In the genomic region with DNA sequence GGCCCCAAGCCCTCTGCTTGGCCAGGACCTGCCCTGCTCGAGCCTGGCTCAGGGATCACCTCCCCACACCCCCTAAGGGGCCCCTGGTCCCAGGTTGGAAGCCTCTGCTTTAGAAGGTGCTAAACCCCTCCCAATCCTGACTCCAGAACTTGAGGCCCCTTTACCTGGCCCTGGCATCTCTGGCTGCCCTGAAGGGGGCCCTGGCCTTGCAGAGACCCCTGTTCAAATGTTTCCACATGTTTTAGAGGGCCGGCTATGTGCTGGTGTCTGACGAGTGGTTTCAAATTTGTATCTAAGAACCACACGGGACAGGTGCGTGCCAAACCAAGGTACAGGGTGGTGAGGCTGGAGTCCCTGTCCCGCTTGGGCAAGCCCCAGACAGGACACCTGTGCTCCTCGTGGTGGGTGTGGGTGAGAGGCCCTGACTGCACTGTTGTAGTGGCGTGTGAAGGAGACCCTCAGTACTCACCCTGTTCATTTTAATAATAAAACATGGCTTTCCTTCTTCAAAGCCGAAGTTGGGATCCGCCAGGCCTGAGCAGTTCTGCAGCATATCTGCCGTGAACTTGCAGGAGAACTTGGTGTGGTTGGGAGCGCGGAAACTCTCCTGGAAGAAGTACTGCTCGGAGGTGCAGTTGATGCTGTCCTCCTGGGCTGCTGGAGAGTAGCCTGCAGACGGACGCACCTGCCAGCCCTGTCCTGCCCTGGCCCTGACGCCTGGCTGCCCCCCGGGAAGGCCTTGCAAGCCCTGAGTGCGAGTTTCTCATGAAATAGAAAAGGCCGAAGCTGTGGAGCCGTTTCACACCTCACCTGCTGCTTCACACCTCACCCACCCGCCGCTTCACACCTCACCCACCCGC, we compare ENCODE assay signal across 20 cellular contexts. TPM values are rescaled to one million over a fixed set of nuclear protein-coding genes. Genes with fewer than 3 reads are reported as not detected.
DNase-seq lines count a peak whose midpoint lies in the region; ATAC-seq, FAIRE-seq and TF ChIP-seq lines count a peak whose summit lies in the region.
"Had no signal": no experiment of that assay in that cellular context is flagged by ENCODE, and none has a peak within 500 bp of the region (broad histone marks: within the 10 kb centered on the region; RNA-seq: fewer than 3 reads in every experiment).

No MANE protein-coding gene starts in this region.

- TF ChIP-seq CTCF in left ventricle myocardium inferior (IDR thresholded peaks at IDR 0.05; ENCODE audit: borderline replicate concordance): no peak

- H3K9me3 Mint-ChIP-seq in effector memory CD8-positive, alpha-beta T cell: no peaks in the 10 kb centered on the region
- H3K9me3 Mint-ChIP-seq: naive thymus-derived CD4-positive, alpha-beta T cell; stimulated activated naive CD8-positive, alpha-beta T cell treated with anti-CD3 and anti-CD28 coated beads, Interleukin-15, Interleukin-2, amounts not matched to agents 100 ng/mL and 50 ng/mL, for 24 hours; T-cell had no signal

- H3K4me3 ChIP-seq in left ventricle myocardium inferior (no peak overlapping the region), aorta (ENCODE audit: low read length in 2 of 2) (no peak overlapping the region), small intestine (ENCODE audit: low read depth in 1 of 2, low read length in 2 of 2) (no peak overlapping the region)

- H3K27me3 ChIP-seq in left ventricle myocardium inferior (ENCODE audit: low read depth) (peaks cover 4% of the 10 kb centered on the region), aorta (ENCODE audit: control insufficient read depth in 1 of 2, insufficient read depth in 2 of 2, low read length in 1 of 2) (no peaks in the 10 kb centered on the region), small intestine (ENCODE audit: control insufficient read depth in 2 of 2, insufficient read depth in 2 of 2, low read length in 2 of 2) (no peaks in the 10 kb centered on the region)

- peaks cover 2% of the 10 kb centered on the region for H3K36me3 Mint-ChIP-seq in effector memory CD8-positive, alpha-beta T cell (ENCODE audit: insufficient read depth)
- H3K36me3 Mint-ChIP-seq: activated naive CD8-positive, alpha-beta T cell; naive thymus-derived CD4-positive, alpha-beta T cell; T-cell had no signal

- H3K4me1 Mint-ChIP-seq in effector memory CD8-positive, alpha-beta T cell (ENCODE audit: low read depth in 2 of 2): peaks cover 7 to 15% of the 10 kb centered on the region in 2 donors

- H3K27ac Mint-ChIP-seq in effector memory CD8-positive, alpha-beta T cell: peak overlapping the region in 1 of 2 donors; percentile 81
- H3K27ac Mint-ChIP-seq: activated naive CD8-positive, alpha-beta T cell; naive thymus-derived CD4-positive, alpha-beta T cell; stimulated activated naive CD8-positive, alpha-beta T cell treated with anti-CD3 and anti-CD28 coated beads, Interleukin-15, Interleukin-2, amounts not matched to agents 100 ng/mL and 50 ng/mL, for 24 hours had no signal

- peak overlapping the region in 1 of 2 donors; percentile 13 for H3K4me3 Mint-ChIP-seq in effector memory CD8-positive, alpha-beta T cell
- H3K4me3 Mint-ChIP-seq: activated naive CD8-positive, alpha-beta T cell; naive thymus-derived CD4-positive, alpha-beta T cell; stimulated activated naive CD8-positive, alpha-beta T cell treated with anti-CD3 and anti-CD28 coated beads, Interleukin-15, Interleukin-2, amounts not matched to agents 100 ng/mL and 50 ng/mL, for 24 hours; T-cell had no signal

- no peak overlapping the region for H3K27ac ChIP-seq in left ventricle myocardium inferior (replicated peaks)
- no peak overlapping the region for H3K27ac ChIP-seq in aorta (ENCODE audit: low read depth in 1 of 2, low read length in 2 of 2)
- no peak overlapping the region for H3K27ac ChIP-seq in small intestine (ENCODE audit: low read depth in 1 of 2, low read length in 1 of 2)
- H3K27ac ChIP-seq: KMS-11, parathyroid adenoma had no signal

- H3K9me3 ChIP-seq in left ventricle myocardium inferior (replicated peaks) (no peaks in the 10 kb centered on the region), aorta (ENCODE audit: control insufficient read depth, low read length) (no peaks in the 10 kb centered on the region), small intestine (ENCODE audit: control insufficient read depth, low read depth) (no peaks in the 10 kb centered on the region)

- H3K4me1 ChIP-seq in left ventricle myocardium inferior: peaks cover 10% of the 10 kb centered on the region
- no peaks in the 10 kb centered on the region for H3K4me1 ChIP-seq in aorta (ENCODE audit: control insufficient read depth in 1 of 2, insufficient read depth in 2 of 2, low read length in 2 of 2)
- no peaks in the 10 kb centered on the region for H3K4me1 ChIP-seq in small intestine (ENCODE audit: control insufficient read depth in 2 of 2, insufficient read depth in 1 of 2, low read depth in 1 of 2, low read length in 1 of 2)

- H3K36me3 ChIP-seq in left ventricle myocardium inferior: no peaks in the 10 kb centered on the region
- no peaks in the 10 kb centered on the region for H3K36me3 ChIP-seq in aorta (ENCODE audit: control insufficient read depth in 1 of 2, insufficient read depth in 2 of 2, low read length in 1 of 2)
- H3K36me3 ChIP-seq in small intestine (ENCODE audit: control insufficient read depth in 2 of 2, insufficient read depth in 2 of 2, low read length in 2 of 2): no peaks in the 10 kb centered on the region

- H3K27me3 Mint-ChIP-seq in effector memory CD8-positive, alpha-beta T cell: no peaks in the 10 kb centered on the region
- H3K27me3 Mint-ChIP-seq: activated naive CD8-positive, alpha-beta T cell; naive thymus-derived CD4-positive, alpha-beta T cell; stimulated activated naive CD8-positive, alpha-beta T cell treated with anti-CD3 and anti-CD28 coated beads, Interleukin-15, Interleukin-2, amounts not matched to agents 100 ng/mL and 50 ng/mL, for 24 hours; T-cell had no signal

- intact Hi-C loops in left ventricle myocardium inferior (cut with micrococcal nuclease) (no loop called here), left cardiac atrium (cut with DNase I) (no loop called here), aorta (cut with DNase I) (no loop called here)

- DNase-seq in left ventricle myocardium inferior: peak; percentile 9
- no peak for DNase-seq in left cardiac atrium
- DNase-seq in effector memory CD8-positive, alpha-beta T cell: no peak
- DNase-seq in mesenteric fat pad (ENCODE audit: low spot score): peak; percentile 67
- peak; percentile 34 to 53 for DNase-seq in aorta
- DNase-seq in dermis blood vessel endothelial cell: no peak
- no peak for DNase-seq in small intestine
- DNase-seq: DND-41; mammary epithelial cell; naive thymus-derived CD4-positive, alpha-beta T cell; NCI-H187; trophoblast cell had no signal

- ATAC-seq in left cardiac atrium (no peak), aorta (ENCODE audit: low FRiP score) (no peak), HG02642 (IDR thresholded peaks at IDR 0.05; ENCODE audit: poor library complexity, unreplicated experiment) (no peak)
- ATAC-seq in effector memory CD8-positive, alpha-beta T cell (replicated peaks): peak; percentile 8
- ATAC-seq: naive thymus-derived CD4-positive, alpha-beta T cell had no signal

- WGBS in aorta, 2 donors: 94% methylated on average over 21 to 24 of the region's 24 CpGs
- WGBS in small intestine, 3 donors: 82 to 86% (median 85%) methylated on average over 24 of the region's 24 CpGs

- no peak for FAIRE-seq in small intestine (lab: Jason Lieb, UNC)

RNA-seq across cellular contexts. Expression of a gene that starts 5.4 kb away (rescaled TPM):
- not detected for total RNA-seq in left ventricle myocardium inferior
- not detected for total RNA-seq in left cardiac atrium
- total RNA-seq in mesenteric fat pad: not detected
- not detected for total RNA-seq in aorta
- polyA plus RNA-seq in aorta: not detected
- not detected in 2 replicates for total RNA-seq in dermis blood vessel endothelial cell
- polyA plus RNA-seq in small intestine: under 1 TPM in 1 of 3 donors, not detected in 2; 0.54 TPM
- total RNA-seq: H4; mammary epithelial cell; naive thymus-derived CD4-positive, alpha-beta T cell; OCI-LY7; T-cell had no signal
- polyA plus RNA-seq: mammary epithelial cell; naive thymus-derived CD4-positive, alpha-beta T cell had no signal

RNA-seq across cellular contexts. Expression of a gene that starts 14.4 kb away (rescaled TPM):
- total RNA-seq in left ventricle myocardium inferior (0.85 TPM), left cardiac atrium (under 1 TPM; 0.13 to 0.44 TPM), mesenteric fat pad (not detected), aorta (under 1 TPM in 1 of 2 donors, not detected in 1; 0.10 TPM), dermis blood vessel endothelial cell (not detected in 2 replicates)
- polyA plus RNA-seq in aorta (not detected), small intestine (under 1 TPM in 1 of 3 donors, not detected in 2; 0.27 TPM)
- total RNA-seq: H4; naive thymus-derived CD4-positive, alpha-beta T cell; OCI-LY7; T-cell had no signal
- polyA plus RNA-seq: mammary epithelial cell; naive thymus-derived CD4-positive, alpha-beta T cell had no signal

Comparison
In these comparisons a context has a peak if more than half of its experiments do, and no peak if none do; other contexts are left out.
1. DNase-seq: peak in left ventricle myocardium inferior (single experiment), mesenteric fat pad (single experiment) and aorta (2 of 2); none in left cardiac atrium (single experiment), effector memory CD8-positive, alpha-beta T cell (0 of 3), dermis blood vessel endothelial cell (single experiment) and small intestine (single experiment).